ENCODE assay signal across 8 cellular contexts in the genomic region with DNA sequence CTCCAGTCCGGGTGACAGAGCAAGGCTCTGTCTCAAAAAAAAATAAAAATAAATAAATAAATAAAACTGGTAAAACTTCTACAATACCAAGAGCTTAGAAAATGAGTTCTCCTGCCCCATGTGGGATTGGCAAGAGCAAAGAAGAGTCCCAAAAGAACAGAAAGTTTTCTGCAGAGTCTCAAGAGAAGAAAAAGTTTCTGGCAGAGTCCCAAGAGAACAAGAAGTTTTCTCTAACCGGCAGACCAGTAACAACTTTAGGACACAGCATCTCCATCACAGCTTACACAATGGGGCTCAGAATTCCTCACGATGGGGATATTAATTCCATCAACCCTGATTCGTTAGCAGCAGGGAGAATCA. TPM values are rescaled to one million over a fixed set of nuclear protein-coding genes. Genes with fewer than 3 reads are reported as not detected.
DNase-seq lines count a peak whose midpoint lies in the region; ATAC-seq and TF ChIP-seq lines count a peak whose summit lies in the region.

No MANE protein-coding gene starts in this region.

- peaks cover 37% of the 10 kb centered on the region for H3K4me1 Mint-ChIP-seq in activated naive CD4-positive, alpha-beta T cell treated with anti-CD3 and anti-CD28 coated beads, Interleukin-2, amount 50 U/mL, for 24 hours

- peaks cover 3% of the 10 kb centered on the region for H3K27me3 Mint-ChIP-seq in activated naive CD4-positive, alpha-beta T cell treated with anti-CD3 and anti-CD28 coated beads, Interleukin-2, amount 50 U/mL, for 24 hours

- DNase-seq in activated naive CD4-positive, alpha-beta T cell treated with anti-CD3 and anti-CD28 coated beads, Interleukin-2, amount 50 U/mL, for 72 hours (ENCODE audit: low spot score in 2 of 2), result no peak
- no peak for DNase-seq in brain microvascular endothelial cell
- peak; percentile 61 for DNase-seq in midbrain (lab: John Stamatoyannopoulos, UW)
- no peak for DNase-seq in upper lobe of right lung
- no peak for DNase-seq in stimulated activated CD4-positive, alpha-beta T cell treated with anti-CD3 and anti-CD28 coated beads, Interleukin-4, amount 100 ng/mL, for 24 hours
- no peak for DNase-seq in stimulated activated CD4-positive, alpha-beta T cell treated with anti-CD3 and anti-CD28 coated beads, Interleukin-1b, Interleukin-23, amount 100 ng/mL, for 48 hours

- H3K9me3 ChIP-seq in upper lobe of right lung, result no peaks in the 10 kb centered on the region

- H3K4me3 ChIP-seq in brain microvascular endothelial cell (ENCODE audit: low read depth, low read length), result peak overlapping the region; percentile 78
- H3K4me3 ChIP-seq in upper lobe of right lung, result peak overlapping the region; percentile 74

- TF ChIP-seq CTCF in brain microvascular endothelial cell (IDR thresholded peaks at IDR 0.05; ENCODE audit: low read depth, low read length, missing control alignments), result no peak
- TF ChIP-seq CTCF in upper lobe of right lung (IDR thresholded peaks at IDR 0.05), result no peak

- in situ Hi-C loops in brain microvascular endothelial cell (cut with HindIII; ENCODE audit: low pct_ligation_motif_present, low sequenced_read_pairs), result no loop called here

- no peak overlapping the region for H3K27ac ChIP-seq in brain microvascular endothelial cell
- H3K27ac ChIP-seq in upper lobe of right lung, result no peak overlapping the region

- no peaks in the 10 kb centered on the region for H3K9me3 Mint-ChIP-seq in activated naive CD4-positive, alpha-beta T cell treated with anti-CD3 and anti-CD28 coated beads, Interleukin-2, amount 50 U/mL, for 24 hours
- no peaks in the 10 kb centered on the region for H3K9me3 Mint-ChIP-seq in activated naive CD4-positive, alpha-beta T cell treated with anti-CD3 and anti-CD28 coated beads, Interleukin-2, amount 50 U/mL, for 72 hours

- H3K27me3 ChIP-seq in brain microvascular endothelial cell (replicated peaks) (no peaks in the 10 kb centered on the region), upper lobe of right lung (no peaks in the 10 kb centered on the region)

- peaks cover 25% of the 10 kb centered on the region for H3K4me1 ChIP-seq in upper lobe of right lung

- ATAC-seq in activated naive CD4-positive, alpha-beta T cell treated with anti-CD3 and anti-CD28 coated beads, Interleukin-2, amount 50 U/mL, for 72 hours, result no peak
- ATAC-seq in upper lobe of right lung, result no peak
- no peak for ATAC-seq in GM21717 (IDR thresholded peaks at IDR 0.05; ENCODE audit: unreplicated experiment)

- H3K27ac Mint-ChIP-seq in activated naive CD4-positive, alpha-beta T cell treated with anti-CD3 and anti-CD28 coated beads, Interleukin-2, amount 50 U/mL, for 24 hours, result no peak overlapping the region
- H3K27ac Mint-ChIP-seq in activated naive CD4-positive, alpha-beta T cell treated with anti-CD3 and anti-CD28 coated beads, Interleukin-2, amount 50 U/mL, for 72 hours, result no peak overlapping the region

- H3K36me3 ChIP-seq in brain microvascular endothelial cell (replicated peaks) (no peaks in the 10 kb centered on the region), upper lobe of right lung (peaks cover 9% of the 10 kb centered on the region)

- intact Hi-C loops in upper lobe of right lung (cut with DNase I), result no loop called here

- peak overlapping the region; percentile 98 for H3K4me3 Mint-ChIP-seq in activated naive CD4-positive, alpha-beta T cell treated with anti-CD3 and anti-CD28 coated beads, Interleukin-2, amount 50 U/mL, for 24 hours

- H3K36me3 Mint-ChIP-seq in activated naive CD4-positive, alpha-beta T cell treated with anti-CD3 and anti-CD28 coated beads, Interleukin-2, amount 50 U/mL, for 24 hours, result peaks cover 6% of the 10 kb centered on the region
- H3K36me3 Mint-ChIP-seq in activated naive CD4-positive, alpha-beta T cell treated with anti-CD3 and anti-CD28 coated beads, Interleukin-2, amount 50 U/mL, for 72 hours, result peaks cover 0 to 6% of the 10 kb centered on the region in 2 donors

RNA-seq across cellular contexts. Expression of a gene that starts 1.1 kb away (rescaled TPM):
- total RNA-seq in activated naive CD4-positive, alpha-beta T cell treated with anti-CD3 and anti-CD28 coated beads, Interleukin-2, amount 50 U/mL, for 72 hours, result 10 to 100 TPM; 14.8 to 17.7 TPM
- total RNA-seq in upper lobe of right lung, result 33.7 TPM
